Comparison of ENCODE assay signal across 8 cellular contexts in genomic region chr15:72155635-72156616, GRCh38. TPM values are rescaled to one million over a fixed set of nuclear protein-coding genes. Genes with fewer than 3 reads are reported as not detected.
DNase-seq lines count a peak whose midpoint lies in the region; ATAC-seq and TF ChIP-seq lines count a peak whose summit lies in the region.

No MANE protein-coding gene starts in this region.

- peak overlapping the region; percentile 57 for H3K4me3 ChIP-seq in fibroblast of pulmonary artery (replicated peaks; ENCODE audit: low read depth, low read length)

- no peak overlapping the region for H3K27ac Mint-ChIP-seq in natural killer cell treated with Interleukin-12 subunit alpha and Interleukin-12 subunit beta and Interleukin-15 and Interleukin-18, amount 100 ng/mL, for 72 hours
- H3K27ac Mint-ChIP-seq in stimulated activated naive B cell treated with anti-CD40 and anti-IgM and Interleukin-4, amounts not matched to agents 10 μg/mL and 1 μg/mL and 100 μg/mL, for 72 hours: peak overlapping the region; percentile 56

- H3K4me1 Mint-ChIP-seq in natural killer cell treated with Interleukin-12 subunit alpha and Interleukin-12 subunit beta and Interleukin-15 and Interleukin-18, amount 100 ng/mL, for 72 hours (ENCODE audit: low read depth in 2 of 2): peaks cover 3 to 6% of the 10 kb centered on the region in 2 donors
- H3K4me1 Mint-ChIP-seq in stimulated activated naive B cell treated with anti-CD40 and anti-IgM and Interleukin-4, amounts not matched to agents 10 μg/mL and 1 μg/mL and 100 μg/mL, for 72 hours: peaks cover 3 to 11% of the 10 kb centered on the region in 2 donors

- peak; percentile 92 for TF ChIP-seq CTCF in fibroblast of pulmonary artery (IDR thresholded peaks at IDR 0.05; ENCODE audit: low read length, missing control alignments)

- DNase-seq in AG08396 (ENCODE audit: low spot score): peak; percentile 77
- peak; percentile 68 for DNase-seq in GM19238 (ENCODE audit: insufficient read length, low spot score)
- peak; percentile 46 for DNase-seq in KG1 (lab: John Stamatoyannopoulos, UW)
- DNase-seq in RPMI7951 (ENCODE audit: low read depth): peak; percentile 77
- DNase-seq in activated T-helper 1 cell treated with anti-CD3 and anti-CD28 coated beads, Interleukin-2, amount 50 U/mL, for 16 hours (ENCODE audit: low read depth in 1 of 2, low spot score in 1 of 2): peak; percentile 61 to 70
- DNase-seq in fibroblast of pulmonary artery (ENCODE audit: low read depth): peak; percentile 87
- peak; percentile 72 for DNase-seq in natural killer cell treated with Interleukin-12 subunit alpha and Interleukin-12 subunit beta and Interleukin-15 and Interleukin-18, amount 100 ng/mL, for 72 hours (ENCODE audit: low spot score)
- DNase-seq in stimulated activated naive B cell treated with anti-CD40 and anti-IgM and Interleukin-4, amounts not matched to agents 10 μg/mL and 1 μg/mL and 100 μg/mL, for 72 hours: peak; percentile 64

- peaks cover 9 to 14% of the 10 kb centered on the region in 2 donors for H3K27me3 Mint-ChIP-seq in natural killer cell treated with Interleukin-12 subunit alpha and Interleukin-12 subunit beta and Interleukin-15 and Interleukin-18, amount 100 ng/mL, for 72 hours
- peaks cover 7 to 14% of the 10 kb centered on the region in 2 donors for H3K27me3 Mint-ChIP-seq in stimulated activated naive B cell treated with anti-CD40 and anti-IgM and Interleukin-4, amounts not matched to agents 10 μg/mL and 1 μg/mL and 100 μg/mL, for 72 hours

- no peaks in the 10 kb centered on the region for H3K9me3 Mint-ChIP-seq in natural killer cell treated with Interleukin-12 subunit alpha and Interleukin-12 subunit beta and Interleukin-15 and Interleukin-18, amount 100 ng/mL, for 72 hours
- no peaks in the 10 kb centered on the region for H3K9me3 Mint-ChIP-seq in stimulated activated naive B cell treated with anti-CD40 and anti-IgM and Interleukin-4, amounts not matched to agents 10 μg/mL and 1 μg/mL and 100 μg/mL, for 72 hours

- peak overlapping the region; percentile 84 for H3K4me3 Mint-ChIP-seq in natural killer cell treated with Interleukin-12 subunit alpha and Interleukin-12 subunit beta and Interleukin-15 and Interleukin-18, amount 100 ng/mL, for 72 hours
- H3K4me3 Mint-ChIP-seq in stimulated activated naive B cell treated with anti-CD40 and anti-IgM and Interleukin-4, amounts not matched to agents 10 μg/mL and 1 μg/mL and 100 μg/mL, for 72 hours: peak overlapping the region; percentile 87 to 92

- H3K36me3 Mint-ChIP-seq in natural killer cell treated with Interleukin-12 subunit alpha and Interleukin-12 subunit beta and Interleukin-15 and Interleukin-18, amount 100 ng/mL, for 72 hours: no peaks in the 10 kb centered on the region
- H3K36me3 Mint-ChIP-seq in stimulated activated naive B cell treated with anti-CD40 and anti-IgM and Interleukin-4, amounts not matched to agents 10 μg/mL and 1 μg/mL and 100 μg/mL, for 72 hours: no peaks in the 10 kb centered on the region

- peak; percentile 81 to 82 for ATAC-seq in natural killer cell treated with Interleukin-12 subunit alpha and Interleukin-12 subunit beta and Interleukin-15 and Interleukin-18, amount 100 ng/mL, for 72 hours
- peak; percentile 98 for ATAC-seq in stimulated activated naive B cell treated with anti-CD40 and anti-IgM and Interleukin-4, amounts not matched to agents 10 μg/mL and 1 μg/mL and 100 μg/mL, for 72 hours (replicated peaks)

RNA-seq across cellular contexts. Expression of gene SENP8, which starts 37.7 kb away (rescaled TPM):
- 2.6 and 3.3 TPM in 2 replicates for total RNA-seq in RPMI7951 (2014; rRNA removed; shearing (Covaris generic))
- total RNA-seq in natural killer cell treated with Interleukin-12 subunit alpha and Interleukin-12 subunit beta and Interleukin-15 and Interleukin-18, amount 100 ng/mL, for 72 hours: 1 to 10 TPM in 1 of 2 donors, under 1 TPM in 1; 0.84 to 1.6 TPM

RNA-seq across cellular contexts. Expression of gene MYO9A, which starts 38.0 kb away (rescaled TPM):
- total RNA-seq in RPMI7951 (2014; rRNA removed; shearing (Covaris generic)): 18.4 and 21.4 TPM in 2 replicates
- 10 to 100 TPM; 16.3 to 19.8 TPM for total RNA-seq in natural killer cell treated with Interleukin-12 subunit alpha and Interleukin-12 subunit beta and Interleukin-15 and Interleukin-18, amount 100 ng/mL, for 72 hours

RNA-seq across cellular contexts. Expression of gene GRAMD2A, which starts 41.7 kb away (rescaled TPM):
- not detected in 2 replicates for total RNA-seq in RPMI7951 (2014; rRNA removed; shearing (Covaris generic))
- total RNA-seq in natural killer cell treated with Interleukin-12 subunit alpha and Interleukin-12 subunit beta and Interleukin-15 and Interleukin-18, amount 100 ng/mL, for 72 hours: not detected

Comparison
In these comparisons a context has a peak if more than half of its experiments do, and no peak if none do; other contexts are left out.
1. Peak in every context shown above with its lines: DNase-seq, ATAC-seq and H3K4me3 ChIP-seq.